ENCODE assay signal across 8 cellular contexts in genomic region chr9:34591091-34591910, GRCh38. TPM values are rescaled to one million over a fixed set of nuclear protein-coding genes. Genes with fewer than 3 reads are reported as not detected.
DNase-seq lines count a peak whose midpoint lies in the region; ATAC-seq and TF ChIP-seq lines count a peak whose summit lies in the region.

No MANE protein-coding gene starts in this region.

- peaks cover 78% of the 10 kb centered on the region for H3K27me3 Mint-ChIP-seq in T-helper 1 cell treated with Interleukin-12 subunit alpha and Interleukin-12 subunit beta and Interleukin-4 antibody, amounts not matched to agents 30 μg/mL and 1 μg/mL, for 36 hours (ENCODE audit: low read depth)
- H3K27me3 Mint-ChIP-seq in progenitor cell of endocrine pancreas: peaks cover 78% of the 10 kb centered on the region

- H3K4me1 ChIP-seq in Karpas-422 (ENCODE audit: low read length) (no peaks in the 10 kb centered on the region), adrenal gland (replicated peaks in 1 of 2) (peaks cover 0 to 4% of the 10 kb centered on the region in 2 donors), upper lobe of left lung (peaks cover 41 to 48% (median 42%) of the 10 kb centered on the region in 4 donors)

- H2AFZ ChIP-seq in Karpas-422 (ENCODE audit: low read length): no peak overlapping the region

- H3K4me1 Mint-ChIP-seq in T-helper 1 cell treated with Interleukin-12 subunit alpha and Interleukin-12 subunit beta and Interleukin-4 antibody, amounts not matched to agents 30 μg/mL and 1 μg/mL, for 36 hours (ENCODE audit: low read depth): peaks cover 17% of the 10 kb centered on the region
- H3K4me1 Mint-ChIP-seq in progenitor cell of endocrine pancreas (ENCODE audit: low read depth): peaks cover 13% of the 10 kb centered on the region

- peak; percentile 77 for ATAC-seq in GM18498 (IDR thresholded peaks at IDR 0.05; ENCODE audit: unreplicated experiment)
- peak; percentile 67 to 88 for ATAC-seq in left cardiac atrium
- peak; percentile 93 to 95 for ATAC-seq in upper lobe of left lung (ENCODE audit: low FRiP score in 2 of 2)

- H3K36me3 Mint-ChIP-seq in T-helper 1 cell treated with Interleukin-12 subunit alpha and Interleukin-12 subunit beta and Interleukin-4 antibody, amounts not matched to agents 30 μg/mL and 1 μg/mL, for 36 hours (ENCODE audit: low read depth): no peaks in the 10 kb centered on the region
- H3K36me3 Mint-ChIP-seq in progenitor cell of endocrine pancreas (ENCODE audit: insufficient read depth): no peaks in the 10 kb centered on the region

- peak overlapping the region; percentile 37 for H3K4me3 Mint-ChIP-seq in T-helper 1 cell treated with Interleukin-12 subunit alpha and Interleukin-12 subunit beta and Interleukin-4 antibody, amounts not matched to agents 30 μg/mL and 1 μg/mL, for 36 hours
- H3K4me3 Mint-ChIP-seq in progenitor cell of endocrine pancreas (ENCODE audit: low read depth): no peak overlapping the region

- TF ChIP-seq CTCF in adrenal gland (IDR thresholded peaks at IDR 0.05) (peak; percentile 78 to 96 (median 86)), progenitor cell of endocrine pancreas (IDR thresholded peaks at IDR 0.05; ENCODE audit: unreplicated experiment) (peak; percentile 96), upper lobe of left lung (IDR thresholded peaks at IDR 0.05) (peak; percentile 89 to 97 (median 94))

- H3K9ac ChIP-seq in Karpas-422 (ENCODE audit: low read length): no peak overlapping the region

- WGBS in adrenal gland, 4 donors: 10 to 22% (median 20%) methylated on average over 15 to 66 of the region's 66 CpGs
- WGBS in upper lobe of left lung, 2 donors: 5 to 8% methylated on average over 21 to 57 of the region's 66 CpGs

- DNase-seq in A172 (ENCODE audit: low spot score): peak; percentile 47
- peak; percentile 91 for DNase-seq in Karpas-422
- peak; percentile 75 to 90 (median 86) for DNase-seq in adrenal gland
- DNase-seq in left cardiac atrium: peak; percentile 90
- DNase-seq in progenitor cell of endocrine pancreas (ENCODE audit: low spot score, unreplicated experiment): peak; percentile 85
- DNase-seq in upper lobe of left lung: peak; percentile 84 to 98

- no peaks in the 10 kb centered on the region for H3K9me3 Mint-ChIP-seq in T-helper 1 cell treated with Interleukin-12 subunit alpha and Interleukin-12 subunit beta and Interleukin-4 antibody, amounts not matched to agents 30 μg/mL and 1 μg/mL, for 36 hours
- H3K9me3 Mint-ChIP-seq in progenitor cell of endocrine pancreas (ENCODE audit: low read depth): no peaks in the 10 kb centered on the region

- TF ChIP-seq POLR2A in adrenal gland (IDR thresholded peaks at IDR 0.05) (no peak), upper lobe of left lung (IDR thresholded peaks at IDR 0.05) (no peak)

- H3K4me3 ChIP-seq in Karpas-422 (ENCODE audit: low read length): no peak overlapping the region
- peak overlapping the region in 1 of 4 donors; percentile 25 for H3K4me3 ChIP-seq in adrenal gland
- H3K4me3 ChIP-seq in upper lobe of left lung: peak overlapping the region; percentile 24 to 53 (median 34)

- H3K36me3 ChIP-seq in Karpas-422 (ENCODE audit: insufficient read depth, low read length) (no peaks in the 10 kb centered on the region), adrenal gland (replicated peaks in 1 of 2) (no peaks in the 10 kb centered on the region), upper lobe of left lung (no peaks in the 10 kb centered on the region)

- no peaks in the 10 kb centered on the region for H3K9me3 ChIP-seq in Karpas-422 (ENCODE audit: low read length)
- H3K9me3 ChIP-seq in adrenal gland (replicated peaks in 1 of 3): no peaks in the 10 kb centered on the region
- H3K9me3 ChIP-seq in upper lobe of left lung: no peaks in the 10 kb centered on the region

- H3K9me2 ChIP-seq in Karpas-422 (replicated peaks; ENCODE audit: insufficient read depth, low read length): no peaks in the 10 kb centered on the region

- H3K79me2 ChIP-seq in Karpas-422 (ENCODE audit: low read length): no peaks in the 10 kb centered on the region

- no peak overlapping the region for H3K4me2 ChIP-seq in Karpas-422 (ENCODE audit: low read depth, low read length, poor library complexity, severe bottlenecking)

- no peak overlapping the region for H3K27ac Mint-ChIP-seq in T-helper 1 cell treated with Interleukin-12 subunit alpha and Interleukin-12 subunit beta and Interleukin-4 antibody, amounts not matched to agents 30 μg/mL and 1 μg/mL, for 36 hours
- H3K27ac Mint-ChIP-seq in progenitor cell of endocrine pancreas: no peak overlapping the region

- TF ChIP-seq EP300 in upper lobe of left lung (IDR thresholded peaks at IDR 0.05): no peak

- H3K27me3 ChIP-seq in Karpas-422 (ENCODE audit: low read length): no peaks in the 10 kb centered on the region
- peaks cover 25% of the 10 kb centered on the region for H3K27me3 ChIP-seq in adrenal gland
- H3K27me3 ChIP-seq in upper lobe of left lung: peaks cover 0 to 53% (median 24%) of the 10 kb centered on the region in 4 donors

- peaks cover 4% of the 10 kb centered on the region; the same call in 1 of the 2 replicates for H4K20me1 ChIP-seq in Karpas-422 (ENCODE audit: insufficient read depth, low read depth, low read length)

- H3K27ac ChIP-seq in Karpas-422 (ENCODE audit: low read length): no peak overlapping the region
- H3K27ac ChIP-seq in adrenal gland: peak overlapping the region in 2 of 5 donors; percentile 13 to 29
- peak overlapping the region in 1 of 4 donors; percentile 17 for H3K27ac ChIP-seq in upper lobe of left lung

- intact Hi-C loops in adrenal gland (cut with DNase I): loop anchor here (2.0 to 10.0 kb wide), 4 partner anchors 40 to 189 kb away; no protein-coding TSS in a partner anchor
- intact Hi-C loops in left cardiac atrium (cut with DNase I): loop anchor here (1.0 to 5.0 kb wide), 4 partner anchors 38 to 189 kb away; no protein-coding TSS in a partner anchor

RNA-seq across cellular contexts. Expression of gene CNTFR, which starts 1.8 kb away (rescaled TPM):
- total RNA-seq in A172 (2014; rRNA removed; shearing (Covaris generic)): 0.69 TPM in 1 of 2 replicates, not detected in the other
- total RNA-seq in Karpas-422 (2014; rRNA removed; shearing (Covaris generic); ENCODE audit: low replicate concordance): not detected in 2 replicates
- total RNA-seq in adrenal gland (1 to 10 TPM; 2.2 to 9.7 (median 3.8) TPM), left cardiac atrium (10 to 100 TPM; 21.3 to 45.3 TPM), progenitor cell of endocrine pancreas (2.3 and 2.7 TPM in 2 replicates), upper lobe of left lung (1 to 10 TPM in 2 of 6 donors, under 1 TPM in 3, not detected in 1; 0.30 to 3.3 (median 0.69) TPM)
- polyA plus RNA-seq in adrenal gland: 10 to 100 TPM in 1 of 3 donors, 1 to 10 TPM in 2; 1.1 to 15.2 (median 5.7) TPM

RNA-seq across cellular contexts. Expression of gene RPP25L, which starts 20.6 kb away (rescaled TPM):
- 20.1 and 26.2 TPM in 2 replicates for total RNA-seq in A172 (2014; rRNA removed; shearing (Covaris generic))
- 40.3 and 62.0 TPM in 2 replicates for total RNA-seq in Karpas-422 (2014; rRNA removed; shearing (Covaris generic); ENCODE audit: low replicate concordance)
- total RNA-seq in adrenal gland: 10 to 100 TPM; 11.3 to 40.9 (median 26.8) TPM
- 10 to 100 TPM; 10.5 to 32.5 (median 28.3) TPM for polyA plus RNA-seq in adrenal gland
- 10 to 100 TPM; 20.8 to 27.8 TPM for total RNA-seq in left cardiac atrium
- 29.3 and 30.5 TPM in 2 replicates for total RNA-seq in progenitor cell of endocrine pancreas
- 10 to 100 TPM; 16.5 to 27.0 (median 21.7) TPM for total RNA-seq in upper lobe of left lung

RNA-seq across cellular contexts. Expression of gene DCTN3, which starts 29.0 kb away (rescaled TPM):
- total RNA-seq in A172 (2014; rRNA removed; shearing (Covaris generic)): 98.4 and 138 TPM in 2 replicates
- total RNA-seq in Karpas-422 (2014; rRNA removed; shearing (Covaris generic); ENCODE audit: low replicate concordance): 75.9 and 98.9 TPM in 2 replicates
- total RNA-seq in adrenal gland (100 to 1,000 TPM in 5 of 8 donors, 10 to 100 TPM in 3; 46.6 to 163 (median 108) TPM), left cardiac atrium (100 to 1,000 TPM in 1 of 2 donors, 10 to 100 TPM in 1; 93.6 to 109 TPM), progenitor cell of endocrine pancreas (101 and 102 TPM in 2 replicates), upper lobe of left lung (10 to 100 TPM; 26.2 to 92.6 (median 68.1) TPM)
- 10 to 100 TPM; 51.3 to 95.8 (median 74.0) TPM for polyA plus RNA-seq in adrenal gland

RNA-seq across cellular contexts. Expression of gene ARID3C, which starts 37.6 kb away (rescaled TPM):
- total RNA-seq in A172 (2014; rRNA removed; shearing (Covaris generic)): 0.19 TPM in 1 of 2 replicates, not detected in the other
- 0.48 TPM in 1 of 2 replicates, not detected in the other for total RNA-seq in Karpas-422 (2014; rRNA removed; shearing (Covaris generic); ENCODE audit: low replicate concordance)
- not detected for total RNA-seq in adrenal gland
- polyA plus RNA-seq in adrenal gland: not detected
- not detected for total RNA-seq in left cardiac atrium
- 8.5 and 12.0 TPM in 2 replicates for total RNA-seq in progenitor cell of endocrine pancreas
- not detected for total RNA-seq in upper lobe of left lung

RNA-seq across cellular contexts. Expression of gene SIGMAR1, which starts 46.3 kb away (rescaled TPM):
- total RNA-seq in A172 (2014; rRNA removed; shearing (Covaris generic)): 94.0 and 107 TPM in 2 replicates
- 78.2 and 120 TPM in 2 replicates for total RNA-seq in Karpas-422 (2014; rRNA removed; shearing (Covaris generic); ENCODE audit: low replicate concordance)
- 100 to 1,000 TPM in 4 of 8 donors, 10 to 100 TPM in 4; 64.6 to 158 (median 99.9) TPM for total RNA-seq in adrenal gland
- polyA plus RNA-seq in adrenal gland: 10 to 100 TPM; 34.6 to 96.3 (median 65.9) TPM
- 10 to 100 TPM; 31.8 to 33.3 TPM for total RNA-seq in left cardiac atrium
- total RNA-seq in progenitor cell of endocrine pancreas: 62.1 and 64.6 TPM in 2 replicates
- 10 to 100 TPM; 26.7 to 52.9 (median 43.0) TPM for total RNA-seq in upper lobe of left lung
